8 cellular contexts compared by ENCODE assay signal in genomic region chr9:107489687-107490605, GRCh38. TPM values are rescaled to one million over a fixed set of nuclear protein-coding genes. Genes with fewer than 3 reads are reported as not detected.
DNase-seq lines count a peak whose midpoint lies in the region; ATAC-seq and TF ChIP-seq lines count a peak whose summit lies in the region.

TSS of gene KLF4 (minus strand) at chr9:107489769. CDS start at chr9:107489172, 597 bp downstream.

- peaks cover 85% of the 10 kb centered on the region for H3K27me3 Mint-ChIP-seq in activated T-cell treated with anti-CD3 and anti-CD28 coated beads, Interleukin-2, amount 50 U/mL, for 24 hours

- H3K9me3 Mint-ChIP-seq in activated T-cell treated with anti-CD3 and anti-CD28 coated beads, Interleukin-2, amount 50 U/mL, for 24 hours: no peaks in the 10 kb centered on the region

- WGBS in esophagus muscularis mucosa: under 1% methylated on average over 42 of the region's 101 CpGs

- H3K27me3 ChIP-seq in HL-60 (ENCODE audit: insufficient read depth, poor library complexity, severe bottlenecking): peaks cover 17% of the 10 kb centered on the region
- no peaks in the 10 kb centered on the region for H3K27me3 ChIP-seq in esophagus muscularis mucosa
- H3K27me3 ChIP-seq in mucosa of rectum (ENCODE audit: control insufficient read depth in 2 of 2, insufficient read depth in 2 of 2, low read length in 2 of 2): peaks cover 0 to 3% of the 10 kb centered on the region in 2 donors

- peak within 1 kb of the TSS; percentile 7; the same call in 1 of the 2 replicates for H3K27ac ChIP-seq in HL-60 (replicated peaks)
- H3K27ac ChIP-seq in esophagus muscularis mucosa (replicated peaks in 1 of 4): peak within 1 kb of the TSS; percentile 94 to 96 (median 95)
- peak within 1 kb of the TSS; percentile 95 to 97 for H3K27ac ChIP-seq in mucosa of rectum (ENCODE audit: low read depth in 2 of 2, low read length in 2 of 2)

- H3K4me1 ChIP-seq in esophagus muscularis mucosa (peaks cover 21 to 54% (median 52%) of the 10 kb centered on the region in 4 donors), mucosa of rectum (ENCODE audit: control insufficient read depth in 2 of 2, insufficient read depth in 2 of 2, low read length in 2 of 2) (peaks cover 5 to 16% of the 10 kb centered on the region in 2 donors)

- intact Hi-C loops in esophagus muscularis mucosa (cut with DNase I): loop anchor here (1.0 to 10.0 kb wide), 7 partner anchors 147 to 653 kb away; no protein-coding TSS in a partner anchor

- H3K9ac ChIP-seq in mucosa of rectum (ENCODE audit: low read depth in 1 of 2, low read length in 2 of 2): peak within 1 kb of the TSS; percentile 97 to 99

- TF ChIP-seq EP300 in esophagus muscularis mucosa (IDR thresholded peaks at IDR 0.05): peak; percentile 15

- peak; percentile 59 for ATAC-seq in GM19467 (IDR thresholded peaks at IDR 0.05; ENCODE audit: unreplicated experiment)

- H3K9me3 ChIP-seq in esophagus muscularis mucosa: no peaks in the 10 kb centered on the region
- H3K9me3 ChIP-seq in mucosa of rectum (ENCODE audit: control insufficient read depth in 2 of 2, low read length in 2 of 2): no peaks in the 10 kb centered on the region

- H3K4me3 ChIP-seq in HL-60 (replicated peaks; ENCODE audit: insufficient read depth, low read length): peak within 1 kb of the TSS; percentile 74
- H3K4me3 ChIP-seq in esophagus muscularis mucosa: peak within 1 kb of the TSS; percentile 80 to 94 (median 88)
- peak within 1 kb of the TSS; percentile 89 to 98 for H3K4me3 ChIP-seq in mucosa of rectum (ENCODE audit: low read length in 2 of 2)

- DNase-seq in C1 segment of cervical spinal cord (lab: John Stamatoyannopoulos, UW) (peak; percentile 12 to 84 (median 67)), HL-60 (ENCODE audit: low read depth in 1 of 2, low spot score in 1 of 2) (peak; percentile 81 to 82), NOMO-1 treated with DMSO at 0.1 percent for 48 hours (lab: John Stamatoyannopoulos, UW; ENCODE audit: unreplicated experiment) (peak; percentile 91), esophagus muscularis mucosa (ENCODE audit: extremely low spot score) (peak; percentile 99)
- DNase-seq in activated T-cell treated with anti-CD3 and anti-CD28 coated beads, Interleukin-2, amount 50 U/mL, for 24 hours: peak; percentile 74
- peak; percentile 44 for DNase-seq in stimulated activated CD8-positive, alpha-beta memory T cell treated with anti-CD3 and anti-CD28 coated beads, Interleukin-4, amount 100 ng/mL, for 24 hours (ENCODE audit: low read depth)

- peaks cover 20% of the 10 kb centered on the region for H3K4me1 Mint-ChIP-seq in activated T-cell treated with anti-CD3 and anti-CD28 coated beads, Interleukin-2, amount 50 U/mL, for 24 hours (ENCODE audit: low read depth)

- H3K36me3 ChIP-seq in esophagus muscularis mucosa (peaks cover 0 to 33% (median 21%) of the 10 kb centered on the region in 4 donors), mucosa of rectum (ENCODE audit: control insufficient read depth in 2 of 2, insufficient read depth in 2 of 2, low read length in 2 of 2) (peaks cover 12 to 34% of the 10 kb centered on the region in 2 donors)

- H3K36me3 Mint-ChIP-seq in activated T-cell treated with anti-CD3 and anti-CD28 coated beads, Interleukin-2, amount 50 U/mL, for 24 hours (ENCODE audit: low read depth): no peaks in the 10 kb centered on the region

- no peak within 1 kb of the TSS for H3K27ac Mint-ChIP-seq in activated T-cell treated with anti-CD3 and anti-CD28 coated beads, Interleukin-2, amount 50 U/mL, for 24 hours

- TF ChIP-seq POLR2A in esophagus muscularis mucosa (IDR thresholded peaks at IDR 0.05; ENCODE audit: low read depth): peak; percentile 81

- TF ChIP-seq CTCF in HL-60 (IDR thresholded peaks at IDR 0.05; ENCODE audit: insufficient read depth, low read length): no peak
- no peak for TF ChIP-seq CTCF in esophagus muscularis mucosa (IDR thresholded peaks at IDR 0.05)

- H3K4me3 Mint-ChIP-seq in activated T-cell treated with anti-CD3 and anti-CD28 coated beads, Interleukin-2, amount 50 U/mL, for 24 hours: peak within 1 kb of the TSS; percentile 66

RNA-seq across cellular contexts. Expression of gene KLF4, which starts in this region (rescaled TPM):
- 10 to 100 TPM; 41.9 to 87.5 (median 63.7) TPM for total RNA-seq in esophagus muscularis mucosa

Comparison
In these comparisons a context has a peak if more than half of its experiments do, and no peak if none do; other contexts are left out.
1. Peak in every context shown above with its lines: DNase-seq, ATAC-seq, H3K4me3 ChIP-seq and H3K27ac ChIP-seq.
2. DNase-seq: peak in every context shown above with its lines; median percentile 99 in esophagus muscularis mucosa; 91 in NOMO-1 treated with DMSO at 0.1 percent for 48 hours; 82 in HL-60; 74 in activated T-cell treated with anti-CD3 and anti-CD28 coated beads, Interleukin-2, amount 50 U/mL, for 24 hours; 67 in C1 segment of cervical spinal cord; 44 in stimulated activated CD8-positive, alpha-beta memory T cell treated with anti-CD3 and anti-CD28 coated beads, Interleukin-4, amount 100 ng/mL, for 24 hours.
3. H3K27ac ChIP-seq: peak in every context shown above with its lines; median percentile 96 in mucosa of rectum; 95 in esophagus muscularis mucosa; 7 in HL-60.